ENCODE assay signal across 8 cellular contexts in the genomic region with DNA sequence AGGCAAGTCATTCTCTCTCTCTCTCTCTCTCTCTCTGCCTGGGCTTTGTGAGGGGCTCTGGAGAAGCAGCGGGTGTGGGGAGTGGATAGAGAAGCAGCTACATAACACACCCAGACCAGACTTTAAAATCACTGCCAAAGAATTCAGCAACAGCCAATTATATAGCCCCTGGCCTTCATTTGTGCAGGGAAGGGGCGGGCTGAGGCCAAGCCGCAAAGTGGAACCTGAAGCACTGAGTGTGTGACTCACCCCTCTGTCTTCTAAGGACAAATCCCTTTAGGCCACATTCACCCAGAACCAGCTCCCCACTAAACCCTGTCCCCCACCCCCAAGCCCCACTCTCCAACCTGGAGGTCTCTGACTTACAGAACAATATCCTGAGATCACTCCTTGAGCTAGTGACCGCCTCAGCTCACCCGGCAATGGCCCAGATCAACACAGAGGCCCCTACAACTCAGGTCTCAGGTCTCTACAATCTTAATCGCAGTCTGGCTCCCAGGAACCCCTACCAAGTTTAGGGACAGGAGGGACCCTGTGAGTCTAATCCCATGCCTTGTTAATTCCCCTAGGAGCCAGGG. TPM values are rescaled to one million over a fixed set of nuclear protein-coding genes. Genes with fewer than 3 reads are reported as not detected.
DNase-seq lines count a peak whose midpoint lies in the region; ATAC-seq and TF ChIP-seq lines count a peak whose summit lies in the region.

No MANE protein-coding gene starts in this region.

- H3K4me1 Mint-ChIP-seq in chondrocyte (ENCODE audit: low read depth), result peaks cover 92% of the 10 kb centered on the region
- peaks cover 75% of the 10 kb centered on the region for H3K4me1 Mint-ChIP-seq in memory B cell

- CTCF ChIA-PET in BJ (lab: Yijun Ruan, JAX), result interaction anchor here (1.2 to 1.5 kb wide), 3 partner anchors 10 to 65 kb away, joined by 5 to 9 read pairs (median 6); no protein-coding TSS in a partner anchor

- 54 to 59% methylated on average over 6 of the region's 6 CpGs for WGBS in tibial nerve, 2 donors

- TF ChIP-seq POLR2A in tibial nerve (IDR thresholded peaks at IDR 0.05), result no peak

- H3K27me3 Mint-ChIP-seq in chondrocyte (ENCODE audit: low read depth), result no peaks in the 10 kb centered on the region
- no peaks in the 10 kb centered on the region for H3K27me3 Mint-ChIP-seq in memory B cell

- ATAC-seq in memory B cell (ENCODE audit: low read depth) (peak; percentile 25), HG03432 (IDR thresholded peaks at IDR 0.05; ENCODE audit: unreplicated experiment) (no peak), GM19467 (IDR thresholded peaks at IDR 0.05; ENCODE audit: unreplicated experiment) (no peak)

- POLR2A ChIA-PET in BJ (lab: Charles Lee), result interaction anchor here (1.1 kb wide), 1 partner anchor 18 kb away, joined by 4 read pairs; no protein-coding TSS in a partner anchor

- no peak overlapping the region for H3K4me3 ChIP-seq in BJ (ENCODE audit: low read depth, low read length)
- peak overlapping the region; percentile 15; the same call in 1 of the 2 replicates for H3K4me3 ChIP-seq in HFF-Myc (replicated peaks; ENCODE audit: low read depth, low read length)
- no peak overlapping the region for H3K4me3 ChIP-seq in tibial nerve

- H3K9me3 Mint-ChIP-seq in chondrocyte (ENCODE audit: low read depth) (no peaks in the 10 kb centered on the region), memory B cell (no peaks in the 10 kb centered on the region)

- no peaks in the 10 kb centered on the region for H3K27me3 ChIP-seq in BJ (ENCODE audit: control insufficient read depth, insufficient read depth, low read length)
- H3K27me3 ChIP-seq in tibial nerve, result no peaks in the 10 kb centered on the region

- no peaks in the 10 kb centered on the region for H3K9me3 ChIP-seq in tibial nerve

- H3K4me3 Mint-ChIP-seq in chondrocyte (ENCODE audit: unreplicated experiment) (peak overlapping the region; percentile 36), memory B cell (peak overlapping the region; percentile 76)

- TF ChIP-seq CTCF in BJ (IDR thresholded peaks at IDR 0.05; ENCODE audit: insufficient read depth, low read depth, low read length) (no peak), HFF-Myc (IDR thresholded peaks at IDR 0.05; ENCODE audit: low read depth, low read length, missing control alignments) (no peak), chondrocyte (IDR thresholded peaks at IDR 0.05) (no peak), tibial nerve (IDR thresholded peaks at IDR 0.05) (no peak)

- H3K27ac Mint-ChIP-seq in chondrocyte (ENCODE audit: unreplicated experiment) (peak overlapping the region; percentile 95), memory B cell (peak overlapping the region; percentile 95)

- peak; percentile 97 for DNase-seq in BJ (ENCODE audit: low read depth)
- peak; percentile 90 for DNase-seq in HFF-Myc (ENCODE audit: extremely low read depth, low read depth)
- peak in 3 of 5 donors; percentile 35 to 58 (median 38) for DNase-seq in T-helper 1 cell
- DNase-seq in chondrocyte (ENCODE audit: low spot score), result no peak
- DNase-seq in memory B cell (ENCODE audit: low spot score in 2 of 2), result no peak
- peak in 1 of 2 donors; percentile 36 for DNase-seq in tibial nerve (ENCODE audit: low spot score in 2 of 2)

- H3K27ac ChIP-seq in tibial nerve, result peak overlapping the region; percentile 92 to 98 (median 97)

- TF ChIP-seq EP300 in tibial nerve (IDR thresholded peaks at IDR 0.05), result peak in 1 of 2 donors; percentile 14

- H3K36me3 Mint-ChIP-seq in chondrocyte (ENCODE audit: low read depth), result no peaks in the 10 kb centered on the region
- H3K36me3 Mint-ChIP-seq in memory B cell, result no peaks in the 10 kb centered on the region

- H3K36me3 ChIP-seq in BJ (ENCODE audit: control insufficient read depth, insufficient read depth, low read length) (no peaks in the 10 kb centered on the region), tibial nerve (no peaks in the 10 kb centered on the region)

- peaks cover 6 to 96% (median 77%) of the 10 kb centered on the region in 4 donors for H3K4me1 ChIP-seq in tibial nerve

RNA-seq across cellular contexts. Expression of gene B4GALT1, which starts 6.0 kb away (rescaled TPM):
- polyA plus RNA-seq in BJ (2011; rRNA removed), result 82.0 and 85.6 TPM in 2 replicates
- 119 and 126 TPM in 2 replicates for polyA minus RNA-seq in BJ (2011; rRNA and poly(A)+ RNA removed)
- total RNA-seq in chondrocyte (59.0 to 83.5 TPM (median 60.2 TPM) in 3 replicates), tibial nerve (10 to 100 TPM; 51.6 to 74.4 (median 65.3) TPM)

Comparison
In these comparisons a context has a peak if more than half of its experiments do, and no peak if none do; other contexts are left out.
1. DNase-seq: peak in BJ (single experiment), HFF-Myc (single experiment) and T-helper 1 cell (3 of 5); none in chondrocyte (single experiment) and memory B cell (0 of 2).